Comparison of ENCODE assay signal across 8 cellular contexts in genomic region chr13:112892759-112893569, GRCh38.
DNase-seq lines count a peak whose midpoint lies in the region; ATAC-seq and TF ChIP-seq lines count a peak whose summit lies in the region.

No MANE protein-coding gene starts in this region.

- H3F3A ChIP-seq in neural progenitor cell (ENCODE audit: low read depth) = peaks cover 41% of the 10 kb centered on the region

- H3K27ac Mint-ChIP-seq in neural progenitor cell = peak overlapping the region; percentile 99

- H3K36me3 Mint-ChIP-seq in neural progenitor cell = peaks cover 7% of the 10 kb centered on the region

- H3K9ac ChIP-seq in duodenal mucosa (ENCODE audit: low read depth in 1 of 2, low read length in 2 of 2) = peak overlapping the region in 1 of 2 donors; percentile 39
- H3K9ac ChIP-seq in neural progenitor cell = no peak overlapping the region

- intact Hi-C loops in dorsolateral prefrontal cortex (cut with DNase I) = no loop called here

- H3K4me2 ChIP-seq in neural progenitor cell = peak overlapping the region; percentile 72

- H3K27me3 ChIP-seq in duodenal mucosa (ENCODE audit: control insufficient read depth in 1 of 2, insufficient read depth in 2 of 2, low read length in 2 of 2) = peaks cover 14 to 20% of the 10 kb centered on the region in 2 donors
- peaks cover 8% of the 10 kb centered on the region for H3K27me3 ChIP-seq in neural progenitor cell
- H3K27me3 ChIP-seq in SJCRH30 = peaks cover 12% of the 10 kb centered on the region
- peaks cover 0 to 25% (median 10%) of the 10 kb centered on the region in 45 donors for H3K27me3 ChIP-seq in dorsolateral prefrontal cortex

- H3K9me3 ChIP-seq in duodenal mucosa (ENCODE audit: control insufficient read depth in 1 of 2, low read length in 2 of 2) = no peaks in the 10 kb centered on the region
- no peaks in the 10 kb centered on the region for H3K9me3 ChIP-seq in neural progenitor cell (ENCODE audit: low read depth)
- no peaks in the 10 kb centered on the region for H3K9me3 ChIP-seq in SJCRH30 (replicated peaks)

- peak; percentile 39 for ATAC-seq in GM18511 (IDR thresholded peaks at IDR 0.05; ENCODE audit: unreplicated experiment)

- H3K4me3 ChIP-seq in duodenal mucosa (ENCODE audit: low read depth in 1 of 2, low read length in 2 of 2) (peak overlapping the region; percentile 8 to 40), neural progenitor cell (peak overlapping the region; percentile 10), SJCRH30 (no peak overlapping the region), dorsolateral prefrontal cortex (peak overlapping the region in 10 of 59 donors; percentile 21 to 68 (median 62))

- DNase-seq in KBM-7 = peak; percentile 79
- peak; percentile 46 for DNase-seq in neural progenitor cell (ENCODE audit: low spot score)
- no peak for DNase-seq in activated CD4-positive, CD25-positive, alpha-beta regulatory T cell (lab: John Stamatoyannopoulos, UW)
- DNase-seq in SJCRH30 = no peak
- no peak for DNase-seq in dorsolateral prefrontal cortex
- DNase-seq in NCI-H2227 (lab: John Stamatoyannopoulos, UW; ENCODE audit: unreplicated experiment) = no peak

- peaks cover 57% of the 10 kb centered on the region for H3K4me1 Mint-ChIP-seq in neural progenitor cell

- peaks cover 14% of the 10 kb centered on the region for H3K27me3 Mint-ChIP-seq in neural progenitor cell (ENCODE audit: insufficient read depth, low read depth)

- H3K36me3 ChIP-seq in duodenal mucosa (ENCODE audit: control insufficient read depth in 1 of 2, insufficient read depth in 2 of 2, low read length in 2 of 2) = no peaks in the 10 kb centered on the region
- no peaks in the 10 kb centered on the region for H3K36me3 ChIP-seq in neural progenitor cell
- no peaks in the 10 kb centered on the region for H3K36me3 ChIP-seq in SJCRH30

- no peaks in the 10 kb centered on the region for H3K9me3 Mint-ChIP-seq in neural progenitor cell

- peaks cover 27% of the 10 kb centered on the region for H4K20me1 ChIP-seq in neural progenitor cell (ENCODE audit: low read depth)

- TF ChIP-seq CTCF in neural progenitor cell (IDR thresholded peaks at IDR 0.05) (no peak), dorsolateral prefrontal cortex (IDR thresholded peaks at IDR 0.05 in 54 of 56, conservative IDR thresholded peaks at IDR 0.05 in 2 of 56; ENCODE audit: low read depth in 1 of 56, partially characterized antibody in 56 of 56) (no peak)

- H3K79me2 ChIP-seq in neural progenitor cell (ENCODE audit: low read depth) = peaks cover 27% of the 10 kb centered on the region

- peak overlapping the region; percentile 81 for H3K4me3 Mint-ChIP-seq in neural progenitor cell

- in situ Hi-C loops in KBM-7 (cut with MboI; ENCODE audit: low pct_unique_long_range_greater_than_20kb, low sequenced_read_pairs) = no loop called here

- H3K4me1 ChIP-seq in duodenal mucosa (ENCODE audit: control insufficient read depth in 1 of 2, insufficient read depth in 2 of 2, low read length in 2 of 2) = peaks cover 20 to 30% of the 10 kb centered on the region in 2 donors
- H3K4me1 ChIP-seq in neural progenitor cell = peaks cover 49% of the 10 kb centered on the region
- H3K4me1 ChIP-seq in SJCRH30 = peaks cover 9% of the 10 kb centered on the region; the same call in 1 of the 2 replicates

- no peak overlapping the region for H3K27ac ChIP-seq in duodenal mucosa (ENCODE audit: low read depth, low read length)
- peak overlapping the region; percentile 97 for H3K27ac ChIP-seq in neural progenitor cell
- no peak overlapping the region for H3K27ac ChIP-seq in SJCRH30
- no peak overlapping the region for H3K27ac ChIP-seq in dorsolateral prefrontal cortex

- no peak overlapping the region for H2AFZ ChIP-seq in neural progenitor cell (replicated peaks)

Comparison
In these comparisons a context has a peak if more than half of its experiments do, and no peak if none do; other contexts are left out.
1. DNase-seq: peak in KBM-7 (single experiment) and neural progenitor cell (single experiment); none in activated CD4-positive, CD25-positive, alpha-beta regulatory T cell (0 of 4), SJCRH30 (0 of 2), dorsolateral prefrontal cortex (0 of 10) and NCI-H2227 (single experiment).